In the genomic region with DNA sequence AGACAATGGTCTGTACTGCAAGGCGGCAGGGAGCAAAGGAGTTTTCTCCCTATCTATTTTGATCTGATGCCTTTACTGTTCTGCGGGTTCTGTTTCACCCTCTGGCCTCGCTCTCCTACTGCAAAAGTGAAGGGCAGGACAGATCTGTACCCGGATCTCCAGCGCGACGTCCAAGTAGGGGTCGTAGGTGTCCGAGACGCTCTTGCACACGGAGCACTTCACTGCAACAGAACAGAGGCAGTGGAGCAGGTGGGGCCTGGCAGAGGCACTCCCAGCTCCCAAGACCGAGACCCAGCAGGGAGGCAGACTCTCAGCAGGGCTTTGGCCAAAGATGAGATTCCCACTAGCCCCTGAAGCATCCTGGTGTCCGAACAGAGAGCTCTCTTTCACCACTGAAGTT, we compare ENCODE assay signal across 27 cellular contexts. TPM values are rescaled to one million over a fixed set of nuclear protein-coding genes. Genes with fewer than 3 reads are reported as not detected.
DNase-seq lines count a peak whose midpoint lies in the region; ATAC-seq lines count a peak whose summit lies in the region.
"Had no signal": no experiment of that assay in that cellular context is flagged by ENCODE, and none has a peak within 500 bp of the region (broad histone marks: within the 10 kb centered on the region; RNA-seq: fewer than 3 reads in every experiment).

No MANE protein-coding gene starts in this region.

- H3K9me3 ChIP-seq in CD4-positive, CD25-positive, alpha-beta regulatory T cell (ENCODE audit: control insufficient read depth in 2 of 2, low read length in 2 of 2), result no peaks in the 10 kb centered on the region
- no peaks in the 10 kb centered on the region for H3K9me3 ChIP-seq in SK-N-MC (ENCODE audit: low read depth, low read length)
- H3K9me3 ChIP-seq: A549, adrenal gland, tibial nerve had no signal

- no peak overlapping the region for H3K9ac ChIP-seq in SK-N-MC (ENCODE audit: insufficient read length)

- H3K27ac ChIP-seq in CD4-positive, CD25-positive, alpha-beta regulatory T cell (ENCODE audit: insufficient read depth, low read length, poor library complexity, severe bottlenecking), result no peak overlapping the region
- peak overlapping the region; percentile 40; the same call in 1 of the 2 replicates for H3K27ac ChIP-seq in SK-N-MC
- H3K27ac ChIP-seq: A549, epithelial cell of prostate, PC-9 had no signal

- no peak for ATAC-seq in CD4-positive, CD25-positive, alpha-beta regulatory T cell (ENCODE audit: low read depth in 2 of 2)
- ATAC-seq in left colon, result no peak
- ATAC-seq: A549; activated T-helper 17 cell treated with anti-CD3 and anti-CD28 coated beads, Interleukin-2, amount 50 U/mL, for 72 hours had no signal

- H3K4me3 ChIP-seq in CD4-positive, CD25-positive, alpha-beta regulatory T cell (ENCODE audit: low read depth, low read length), result no peak overlapping the region
- no peak overlapping the region for H3K4me3 ChIP-seq in SK-N-MC
- H3K4me3 ChIP-seq: A549, adrenal gland, PC-9, skin epidermis, tibial nerve had no signal

- intact Hi-C loops in activated CD4-positive, alpha-beta memory T cell treated with anti-CD3 and anti-CD28 coated beads for 36 hours (cut with micrococcal nuclease), result no loop called here
- intact Hi-C loops in left colon (cut with DNase I, micrococcal nuclease), result no loop called here

- no peaks in the 10 kb centered on the region for H3K27me3 ChIP-seq in CD4-positive, CD25-positive, alpha-beta regulatory T cell (ENCODE audit: control insufficient read depth, insufficient read depth, low read length)
- H3K27me3 ChIP-seq: adrenal gland, tibial nerve had no signal

- POLR2A ChIA-PET in activated CD4-positive, alpha-beta memory T cell treated with anti-CD3 and anti-CD28 coated beads, Interleukin-2, amount 10 ng/mL, durations not matched to agents 7 days and 5 days (lab: Charles Lee), result interaction anchor here (1.1 to 4.9 kb wide), 5 partner anchors 8 to 36 kb away, joined by 3 to 51 read pairs (median 5); a partner anchor contains a TSS
- POLR2A ChIA-PET in activated CD4-positive, alpha-beta memory T cell treated with anti-CD3 and anti-CD28 coated beads for 36 hours (lab: Charles Lee), result interaction anchor here (0.6 to 1.2 kb wide), 2 partner anchors 19 to 1771 kb away, joined by 3 read pairs; a partner anchor contains a TSS

- peaks cover 81% of the 10 kb centered on the region for H3K36me3 Mint-ChIP-seq in activated CD4-positive, alpha-beta memory T cell treated with anti-CD3 and anti-CD28 coated beads, Interleukin-2, amount 10 ng/mL, durations not matched to agents 7 days and 5 days (ENCODE audit: low read depth)
- peaks cover 79% of the 10 kb centered on the region for H3K36me3 Mint-ChIP-seq in activated CD4-positive, alpha-beta memory T cell treated with anti-CD3 and anti-CD28 coated beads for 36 hours
- peaks cover 60% of the 10 kb centered on the region for H3K36me3 Mint-ChIP-seq in CD4-positive, CD25-positive, alpha-beta regulatory T cell
- H3K36me3 Mint-ChIP-seq in immature natural killer cell, result peaks cover 30 to 59% (median 36%) of the 10 kb centered on the region in 3 donors

- peaks cover 40% of the 10 kb centered on the region for H3K4me1 ChIP-seq in CD4-positive, CD25-positive, alpha-beta regulatory T cell (ENCODE audit: control insufficient read depth, insufficient read depth, low read length, poor library complexity, severe bottlenecking)
- H3K4me1 ChIP-seq: A549, adrenal gland had no signal

- no peaks in the 10 kb centered on the region for H3K27me3 Mint-ChIP-seq in activated CD4-positive, alpha-beta memory T cell treated with anti-CD3 and anti-CD28 coated beads, Interleukin-2, amount 10 ng/mL, durations not matched to agents 7 days and 5 days
- H3K27me3 Mint-ChIP-seq in activated CD4-positive, alpha-beta memory T cell treated with anti-CD3 and anti-CD28 coated beads for 36 hours, result no peaks in the 10 kb centered on the region
- H3K27me3 Mint-ChIP-seq in CD4-positive, CD25-positive, alpha-beta regulatory T cell, result no peaks in the 10 kb centered on the region
- peaks cover 16 to 33% (median 20%) of the 10 kb centered on the region in 3 donors for H3K27me3 Mint-ChIP-seq in immature natural killer cell (ENCODE audit: low read depth in 3 of 3)
- H3K27me3 Mint-ChIP-seq: activated T-helper 17 cell treated with anti-CD3 and anti-CD28 coated beads, Interleukin-2, amount 50 U/mL, for 72 hours; brain had no signal

- no peak overlapping the region for H3K4me3 Mint-ChIP-seq in activated CD4-positive, alpha-beta memory T cell treated with anti-CD3 and anti-CD28 coated beads, Interleukin-2, amount 10 ng/mL, durations not matched to agents 7 days and 5 days
- no peak overlapping the region for H3K4me3 Mint-ChIP-seq in activated CD4-positive, alpha-beta memory T cell treated with anti-CD3 and anti-CD28 coated beads for 36 hours
- H3K4me3 Mint-ChIP-seq in CD4-positive, CD25-positive, alpha-beta regulatory T cell, result peak overlapping the region in 1 of 4 donors; percentile 11
- H3K4me3 Mint-ChIP-seq in immature natural killer cell, result no peak overlapping the region
- H3K4me3 Mint-ChIP-seq: activated T-helper 17 cell treated with anti-CD3 and anti-CD28 coated beads, Interleukin-2, amount 50 U/mL, for 72 hours; brain; nephron progenitor cell had no signal

- no peak for DNase-seq in activated CD4-positive, alpha-beta memory T cell treated with anti-CD3 and anti-CD28 coated beads, Interleukin-2, amount 10 ng/mL, durations not matched to agents 7 days and 5 days
- no peak for DNase-seq in activated CD4-positive, alpha-beta memory T cell treated with anti-CD3 and anti-CD28 coated beads for 36 hours
- DNase-seq in CD4-positive, CD25-positive, alpha-beta regulatory T cell, result no peak
- no peak for DNase-seq in SK-N-MC (ENCODE audit: low read depth, low spot score)
- DNase-seq in immature natural killer cell, result no peak
- no peak for DNase-seq in stimulated activated CD4-positive, alpha-beta T cell treated with anti-CD3 and anti-CD28 coated beads, Interleukin-4, amount 100 ng/mL, for 1 hour
- DNase-seq in mucosa of gallbladder (ENCODE audit: low spot score), result no peak
- no peak for DNase-seq in left colon
- DNase-seq: adrenal gland; cerebellar nuclear complex; DMS79 treated with DMSO at 0.1 percent for 48 hours; GF-D8; NCI-H1105 treated with DMSO at 0.1 percent for 48 hours; NCI-H1930; NCI-H524 treated with DMSO at 0.1 percent for 48 hours; nephron progenitor cell; NK-92 treated with Interleukin-12 subunit alpha and Interleukin-12 subunit beta, amount 100 ng/mL, for 24 hours; PC-9; SIG-M5; stimulated activated CD8-positive, alpha-beta memory T cell treated with anti-CD3 and anti-CD28 coated beads, Interleukin-4, amount 100 ng/mL, for 48 hours; SW 1271 had no signal

- CTCF ChIA-PET in activated CD4-positive, alpha-beta memory T cell treated with anti-CD3 and anti-CD28 coated beads, Interleukin-2, amount 10 ng/mL, durations not matched to agents 7 days and 5 days (lab: Charles Lee), result no interaction called here
- CTCF ChIA-PET in activated CD4-positive, alpha-beta memory T cell treated with anti-CD3 and anti-CD28 coated beads for 36 hours (lab: Charles Lee), result interaction anchor here (1.4 kb wide), 1 partner anchor 17 kb away, joined by 3 read pairs; no protein-coding TSS in a partner anchor

- H3K27ac Mint-ChIP-seq in activated CD4-positive, alpha-beta memory T cell treated with anti-CD3 and anti-CD28 coated beads, Interleukin-2, amount 10 ng/mL, durations not matched to agents 7 days and 5 days, result peak overlapping the region; percentile 98
- no peak overlapping the region for H3K27ac Mint-ChIP-seq in activated CD4-positive, alpha-beta memory T cell treated with anti-CD3 and anti-CD28 coated beads for 36 hours
- H3K27ac Mint-ChIP-seq in CD4-positive, CD25-positive, alpha-beta regulatory T cell, result peak overlapping the region; percentile 23 to 84 (median 57)
- peak overlapping the region in 5 of 6 donors; percentile 12 to 99 (median 56) for H3K27ac Mint-ChIP-seq in immature natural killer cell
- H3K27ac Mint-ChIP-seq: activated T-helper 17 cell treated with anti-CD3 and anti-CD28 coated beads, Interleukin-2, amount 50 U/mL, for 72 hours; brain; nephron progenitor cell had no signal

- peaks cover 65% of the 10 kb centered on the region for H3K4me1 Mint-ChIP-seq in activated CD4-positive, alpha-beta memory T cell treated with anti-CD3 and anti-CD28 coated beads, Interleukin-2, amount 10 ng/mL, durations not matched to agents 7 days and 5 days
- H3K4me1 Mint-ChIP-seq in activated CD4-positive, alpha-beta memory T cell treated with anti-CD3 and anti-CD28 coated beads for 36 hours (ENCODE audit: low read depth), result peaks cover 58% of the 10 kb centered on the region
- peaks cover 20 to 64% (median 34%) of the 10 kb centered on the region in 4 donors for H3K4me1 Mint-ChIP-seq in CD4-positive, CD25-positive, alpha-beta regulatory T cell
- H3K4me1 Mint-ChIP-seq in immature natural killer cell, result peaks cover 34 to 55% of the 10 kb centered on the region in 2 donors
- H3K4me1 Mint-ChIP-seq: brain had no signal

- peaks cover 76% of the 10 kb centered on the region for H3K36me3 ChIP-seq in CD4-positive, CD25-positive, alpha-beta regulatory T cell (ENCODE audit: control insufficient read depth, insufficient read depth, low read length)
- H3K36me3 ChIP-seq in SK-N-MC (ENCODE audit: insufficient read depth, low read length), result peaks cover 83% of the 10 kb centered on the region

- H3K9me3 Mint-ChIP-seq in activated CD4-positive, alpha-beta memory T cell treated with anti-CD3 and anti-CD28 coated beads, Interleukin-2, amount 10 ng/mL, durations not matched to agents 7 days and 5 days, result no peaks in the 10 kb centered on the region
- H3K9me3 Mint-ChIP-seq in activated CD4-positive, alpha-beta memory T cell treated with anti-CD3 and anti-CD28 coated beads for 36 hours, result no peaks in the 10 kb centered on the region
- peaks cover 0 to 1% (median 0%) of the 10 kb centered on the region in 7 donors for H3K9me3 Mint-ChIP-seq in CD4-positive, CD25-positive, alpha-beta regulatory T cell
- peaks cover 0 to 1% (median 0%) of the 10 kb centered on the region in 6 donors for H3K9me3 Mint-ChIP-seq in immature natural killer cell
- H3K9me3 Mint-ChIP-seq: activated T-helper 17 cell treated with anti-CD3 and anti-CD28 coated beads, Interleukin-2, amount 50 U/mL, for 72 hours; nephron progenitor cell had no signal

RNA-seq across cellular contexts. Expression of a gene that starts 19.8 kb away (rescaled TPM):
- total RNA-seq in activated CD4-positive, alpha-beta memory T cell treated with anti-CD3 and anti-CD28 coated beads, Interleukin-2, amount 10 ng/mL, durations not matched to agents 7 days and 5 days, result 10 to 100 TPM; 95.4 to 96.8 TPM
- total RNA-seq in activated CD4-positive, alpha-beta memory T cell treated with anti-CD3 and anti-CD28 coated beads for 36 hours, result 10 to 100 TPM; 71.2 to 74.3 TPM
- 407 TPM for total RNA-seq in CD4-positive, CD25-positive, alpha-beta regulatory T cell
- polyA plus RNA-seq in CD4-positive, CD25-positive, alpha-beta regulatory T cell, result 10 to 100 TPM; 19.6 to 22.2 (median 21.2) TPM
- polyA plus RNA-seq in immature natural killer cell, result 10 to 100 TPM in 2 of 3 donors, 1 to 10 TPM in 1; 9.6 to 31.7 (median 22.7) TPM
- total RNA-seq in mucosa of gallbladder, result 41.8 TPM
- total RNA-seq in left colon, result 10 to 100 TPM; 35.7 to 45.1 TPM

RNA-seq across cellular contexts. Expression of a gene that starts 38.8 kb away (rescaled TPM):
- total RNA-seq in activated CD4-positive, alpha-beta memory T cell treated with anti-CD3 and anti-CD28 coated beads, Interleukin-2, amount 10 ng/mL, durations not matched to agents 7 days and 5 days, result 100 to 1,000 TPM; 288 to 309 TPM
- 100 to 1,000 TPM; 184 to 204 TPM for total RNA-seq in activated CD4-positive, alpha-beta memory T cell treated with anti-CD3 and anti-CD28 coated beads for 36 hours
- 487 TPM for total RNA-seq in CD4-positive, CD25-positive, alpha-beta regulatory T cell
- polyA plus RNA-seq in CD4-positive, CD25-positive, alpha-beta regulatory T cell, result 100 to 1,000 TPM; 202 to 214 (median 206) TPM
- polyA plus RNA-seq in immature natural killer cell, result 100 to 1,000 TPM; 176 to 336 (median 233) TPM
- 51.1 TPM for total RNA-seq in mucosa of gallbladder
- 10 to 100 TPM; 70.6 to 79.0 TPM for total RNA-seq in left colon
